In genomic region chr19:43596842-43597461, GRCh38 we compare ENCODE assay signal across 8 cellular contexts. TPM values are rescaled to one million over a fixed set of nuclear protein-coding genes. Genes with fewer than 3 reads are reported as not detected.
DNase-seq lines count a peak whose midpoint lies in the region; ATAC-seq and TF ChIP-seq lines count a peak whose summit lies in the region.

No MANE protein-coding gene starts in this region.

- peaks cover 47% of the 10 kb centered on the region for H3K79me2 ChIP-seq in OCI-LY3 (ENCODE audit: low read length)

- CTCF ChIA-PET in Calu3 (lab: Charles Lee) = interaction anchor here (0.5 to 1.5 kb wide), 5 partner anchors 65 to 1020 kb away, joined by 3 to 8 read pairs (median 3); no protein-coding TSS in a partner anchor

- H3K27ac Mint-ChIP-seq in Calu3 (ENCODE audit: unreplicated experiment) = peak overlapping the region; percentile 98

- ATAC-seq in GM19455 (IDR thresholded peaks at IDR 0.05; ENCODE audit: unreplicated experiment) = no peak
- no peak for ATAC-seq in HG02870 (IDR thresholded peaks at IDR 0.05; ENCODE audit: unreplicated experiment)

- H3K36me3 ChIP-seq in OCI-LY3 (replicated peaks; ENCODE audit: low read depth, low read length) = peaks cover 34% of the 10 kb centered on the region
- peaks cover 26% of the 10 kb centered on the region for H3K36me3 ChIP-seq in effector memory CD4-positive, alpha-beta T cell (ENCODE audit: control insufficient read depth, insufficient read depth, low read length)
- peaks cover 42% of the 10 kb centered on the region for H3K36me3 ChIP-seq in neuron (ENCODE audit: insufficient read depth, low read length)

- H3K9ac ChIP-seq in OCI-LY3 (ENCODE audit: low read length) = peak overlapping the region; percentile 88

- H3K9me3 Mint-ChIP-seq in Calu3 (ENCODE audit: low read depth, unreplicated experiment) = no peaks in the 10 kb centered on the region

- H4K20me1 ChIP-seq in OCI-LY3 (ENCODE audit: insufficient read depth, low read length) = no peaks in the 10 kb centered on the region

- H3K4me3 ChIP-seq in OCI-LY3 (ENCODE audit: low read length) (peak overlapping the region; percentile 91), neuron (ENCODE audit: low read length) (peak overlapping the region; percentile 56)
- H3K4me3 ChIP-seq in effector memory CD4-positive, alpha-beta T cell (ENCODE audit: insufficient read depth, low read depth, low read length, poor library complexity, severe bottlenecking) = peak overlapping the region; percentile 79

- intact Hi-C loops in Calu3 (cut with micrococcal nuclease; ENCODE audit: unreplicated experiment) = no loop called here

- TF ChIP-seq CTCF in Calu3 (IDR thresholded peaks at IDR 0.05; ENCODE audit: unreplicated experiment) (no peak), OCI-LY3 (IDR thresholded peaks at IDR 0.05; ENCODE audit: low read depth, low read length) (no peak)

- DNase-seq in Calu3 = no peak
- DNase-seq in effector memory CD4-positive, alpha-beta T cell = no peak
- DNase-seq in stimulated activated CD4-positive, alpha-beta T cell treated with anti-CD3 and anti-CD28 coated beads, Interleukin-12 subunit alpha, Interleukin-12 subunit beta, amount 100 ng/mL, for 4 hours = no peak
- DNase-seq in NCI-H2029 treated with DMSO at 0.1 percent for 48 hours (lab: John Stamatoyannopoulos, UW) = no peak

- H3K36me3 Mint-ChIP-seq in Calu3 (ENCODE audit: insufficient read depth, unreplicated experiment) = peaks cover 58% of the 10 kb centered on the region

- peaks cover 22% of the 10 kb centered on the region for H3K4me1 ChIP-seq in OCI-LY3 (ENCODE audit: low read length)
- H3K4me1 ChIP-seq in effector memory CD4-positive, alpha-beta T cell (ENCODE audit: control insufficient read depth, insufficient read depth, low read length, poor library complexity, severe bottlenecking) = peaks cover 23% of the 10 kb centered on the region
- H3K4me1 ChIP-seq in neuron (ENCODE audit: insufficient read depth, low read length) = peaks cover 26% of the 10 kb centered on the region

- BruUV-seq in Calu3 (replicated peaks; lab: Mats Ljungman, UMichigan) = no TSS peak

- peak overlapping the region; percentile 93 for H3K4me2 ChIP-seq in OCI-LY3 (ENCODE audit: low read length)

- peaks cover 31% of the 10 kb centered on the region for H3K4me1 Mint-ChIP-seq in Calu3 (ENCODE audit: low read depth, unreplicated experiment)

- H3K4me3 Mint-ChIP-seq in Calu3 (ENCODE audit: low read depth, unreplicated experiment) = peak overlapping the region; percentile 99

- H3K9me3 ChIP-seq in OCI-LY3 (ENCODE audit: insufficient read depth, low read length) = no peaks in the 10 kb centered on the region
- no peaks in the 10 kb centered on the region for H3K9me3 ChIP-seq in effector memory CD4-positive, alpha-beta T cell (ENCODE audit: control insufficient read depth, low read length)
- H3K9me3 ChIP-seq in neuron (ENCODE audit: low read length) = no peaks in the 10 kb centered on the region

- H3K27ac ChIP-seq in OCI-LY3 (ENCODE audit: low read length) = peak overlapping the region; percentile 81
- peak overlapping the region; percentile 97 for H3K27ac ChIP-seq in effector memory CD4-positive, alpha-beta T cell (ENCODE audit: insufficient read depth, low read length, poor library complexity, severe bottlenecking)

- H2AFZ ChIP-seq in OCI-LY3 (ENCODE audit: low read depth, low read length) = peak overlapping the region; percentile 70
- H2AFZ ChIP-seq in neuron (ENCODE audit: low read depth, low read length) = peak overlapping the region; percentile 42

- H3K27me3 Mint-ChIP-seq in Calu3 (ENCODE audit: unreplicated experiment) = no peaks in the 10 kb centered on the region

- H3K27me3 ChIP-seq in OCI-LY3 (ENCODE audit: low read depth, low read length) = no peaks in the 10 kb centered on the region
- no peaks in the 10 kb centered on the region for H3K27me3 ChIP-seq in effector memory CD4-positive, alpha-beta T cell (replicated peaks; ENCODE audit: control insufficient read depth, insufficient read depth, low read length, poor library complexity, severe bottlenecking)
- no peaks in the 10 kb centered on the region for H3K27me3 ChIP-seq in neuron (ENCODE audit: insufficient read depth, low read length)

RNA-seq across cellular contexts. Expression of gene ZNF576, which starts 0.6 kb away (rescaled TPM):
- total RNA-seq in Calu3 (2022) = 19.4 and 20.7 TPM in 2 replicates

RNA-seq across cellular contexts. Expression of gene IRGQ, which starts 1.0 kb away (rescaled TPM):
- 34.2 and 36.1 TPM in 2 replicates for total RNA-seq in Calu3 (2022)

RNA-seq across cellular contexts. Expression of gene SRRM5, which starts 14.9 kb away (rescaled TPM):
- 1.9 and 2.0 TPM in 2 replicates for total RNA-seq in Calu3 (2022)

RNA-seq across cellular contexts. Expression of gene PINLYP, which starts 21.4 kb away (rescaled TPM):
- total RNA-seq in Calu3 (2022) = 0.17 and 0.76 TPM in 2 replicates

RNA-seq across cellular contexts. Expression of gene XRCC1, which starts 21.6 kb away (rescaled TPM):
- total RNA-seq in Calu3 (2022) = 55.8 and 56.8 TPM in 2 replicates
